Comparison of ENCODE assay signal across 21 cellular contexts in genomic region chr4:1969928-1970723, GRCh38. TPM values are rescaled to one million over a fixed set of nuclear protein-coding genes. Genes with fewer than 3 reads are reported as not detected.
DNase-seq lines count a peak whose midpoint lies in the region; ATAC-seq and TF ChIP-seq lines count a peak whose summit lies in the region.
"Had no signal": no experiment of that assay in that cellular context is flagged by ENCODE, and none has a peak within 500 bp of the region (broad histone marks: within the 10 kb centered on the region; RNA-seq: fewer than 3 reads in every experiment).

No MANE protein-coding gene starts in this region.

- H3K9me3 Mint-ChIP-seq in activated CD4-positive, alpha-beta T cell treated with anti-CD3 and anti-CD28 coated beads, Interleukin-2, amount 10 ng/mL, durations not matched to agents 7 days and 5 days = no peaks in the 10 kb centered on the region
- H3K9me3 Mint-ChIP-seq in endothelial cell (ENCODE audit: unreplicated experiment) = no peaks in the 10 kb centered on the region
- H3K9me3 Mint-ChIP-seq: activated naive CD4-positive, alpha-beta T cell treated with anti-CD3 and anti-CD28 coated beads, Interleukin-2, amount 50 U/mL, for 24 hours; T-helper 2 cell treated with Interferon-gamma antibody and Interleukin-4, amounts not matched to agents 5 μg/mL and 100 μg/mL, for 36 hours had no signal

- no peak overlapping the region for H3K4me3 Mint-ChIP-seq in activated CD4-positive, alpha-beta T cell treated with anti-CD3 and anti-CD28 coated beads, Interleukin-2, amount 10 ng/mL, durations not matched to agents 7 days and 5 days
- H3K4me3 Mint-ChIP-seq in T-helper 17 cell (no peak overlapping the region), endothelial cell (ENCODE audit: unreplicated experiment) (no peak overlapping the region)
- H3K4me3 Mint-ChIP-seq: activated CD8-positive, alpha-beta memory T cell treated with anti-CD3 and anti-CD28 coated beads, Interleukin-2, amount 10 ng/mL, durations not matched to agents 7 days and 5 days; activated naive CD4-positive, alpha-beta T cell treated with anti-CD3 and anti-CD28 coated beads, Interleukin-2, amount 50 U/mL, for 24 hours; T-helper 2 cell treated with Interferon-gamma antibody and Interleukin-4, amounts not matched to agents 5 μg/mL and 100 μg/mL, for 36 hours had no signal

- POLR2A ChIA-PET in activated CD4-positive, alpha-beta T cell treated with anti-CD3 and anti-CD28 coated beads, Interleukin-2, amount 10 ng/mL, durations not matched to agents 7 days and 5 days (lab: Charles Lee) = no interaction called here

- DNase-seq in activated CD4-positive, alpha-beta T cell treated with anti-CD3 and anti-CD28 coated beads, Interleukin-2, amount 10 ng/mL, durations not matched to agents 7 days and 5 days = no peak
- no peak for DNase-seq in activated CD4-positive, alpha-beta T cell treated with anti-CD3 and anti-CD28 coated beads for 4 hours
- DNase-seq in T-helper 17 cell = no peak
- DNase-seq in endothelial cell (ENCODE audit: low spot score) = no peak
- peak; percentile 30 for DNase-seq in sigmoid colon
- DNase-seq in NCI-H446 treated with DMSO at 0.1 percent for 48 hours (lab: John Stamatoyannopoulos, UW) = no peak
- DNase-seq in stimulated activated CD4-positive, alpha-beta T cell treated with anti-CD3 and anti-CD28 coated beads, Interleukin-12 subunit alpha, Interleukin-12 subunit beta, amount 100 ng/mL, for 4 hours = no peak
- DNase-seq: activated CD4-positive, CD25-positive, alpha-beta regulatory T cell; activated CD8-positive, alpha-beta memory T cell treated with anti-CD3 and anti-CD28 coated beads, Interleukin-2, amount 10 ng/mL, durations not matched to agents 7 days and 5 days; DMS53; NCI-H1417 treated with DMSO at 0.1 percent for 48 hours; NCI-H2171 treated with DMSO at 0.1 percent for 48 hours; NCI-H774; OCI-M1; ovary; stimulated activated CD4-positive, alpha-beta T cell treated with anti-CD3 and anti-CD28 coated beads, Interleukin-4, amount 100 ng/mL, for 1 hour had no signal

- no peaks in the 10 kb centered on the region for H3K4me1 ChIP-seq in sigmoid colon
- H3K4me1 ChIP-seq: breast epithelium had no signal

- no peak overlapping the region for H3K4me3 ChIP-seq in sigmoid colon
- H3K4me3 ChIP-seq: breast epithelium, ovary had no signal

- H3K4me1 Mint-ChIP-seq in activated CD4-positive, alpha-beta T cell treated with anti-CD3 and anti-CD28 coated beads, Interleukin-2, amount 10 ng/mL, durations not matched to agents 7 days and 5 days = no peaks in the 10 kb centered on the region
- peaks cover 19% of the 10 kb centered on the region for H3K4me1 Mint-ChIP-seq in T-helper 17 cell
- peaks cover 8% of the 10 kb centered on the region for H3K4me1 Mint-ChIP-seq in endothelial cell (ENCODE audit: unreplicated experiment)
- H3K4me1 Mint-ChIP-seq: activated CD8-positive, alpha-beta memory T cell treated with anti-CD3 and anti-CD28 coated beads, Interleukin-2, amount 10 ng/mL, durations not matched to agents 7 days and 5 days; activated naive CD4-positive, alpha-beta T cell treated with anti-CD3 and anti-CD28 coated beads, Interleukin-2, amount 50 U/mL, for 24 hours had no signal

- peaks cover under 1 to 46% (median 13%) of the 10 kb centered on the region in 4 donors for H3K36me3 ChIP-seq in sigmoid colon
- H3K36me3 ChIP-seq: breast epithelium, ovary had no signal

- TF ChIP-seq EP300 in sigmoid colon (IDR thresholded peaks at IDR 0.05) = no peak

- 96 to 97% methylated on average over 17 of the region's 17 CpGs for WGBS in sigmoid colon, 2 donors

- no peak for TF ChIP-seq POLR2A in sigmoid colon (IDR thresholded peaks at IDR 0.05)

- no peaks in the 10 kb centered on the region for H3K27me3 ChIP-seq in sigmoid colon
- H3K27me3 ChIP-seq: breast epithelium, ovary had no signal

- ATAC-seq in T-helper 17 cell (no peak), SK-N-SH treated with all-trans-retinoic acid at 6 μM for 48 hours (no peak)
- ATAC-seq: activated CD8-positive, alpha-beta memory T cell treated with anti-CD3 and anti-CD28 coated beads, Interleukin-2, amount 10 ng/mL, durations not matched to agents 7 days and 5 days; left lobe of liver had no signal

- H3K9me3 ChIP-seq in T-helper 17 cell (ENCODE audit: control insufficient read depth, low read length, poor library complexity, severe bottlenecking) (no peaks in the 10 kb centered on the region), sigmoid colon (no peaks in the 10 kb centered on the region)
- H3K9me3 ChIP-seq: breast epithelium, ovary had no signal

- intact Hi-C loops in sigmoid colon (cut with DNase I) = no loop called here

- TF ChIP-seq CTCF in endothelial cell (IDR thresholded peaks at IDR 0.05; ENCODE audit: unreplicated experiment) (no peak), sigmoid colon (IDR thresholded peaks at IDR 0.05) (no peak)

- H3K27ac ChIP-seq in sigmoid colon = no peak overlapping the region
- H3K27ac ChIP-seq: breast epithelium, ovary had no signal

- H3K27ac Mint-ChIP-seq in activated CD4-positive, alpha-beta T cell treated with anti-CD3 and anti-CD28 coated beads, Interleukin-2, amount 10 ng/mL, durations not matched to agents 7 days and 5 days = peak overlapping the region; percentile 65
- peak overlapping the region; percentile 85 for H3K27ac Mint-ChIP-seq in T-helper 17 cell
- peak overlapping the region; percentile 21 for H3K27ac Mint-ChIP-seq in endothelial cell (ENCODE audit: unreplicated experiment)
- H3K27ac Mint-ChIP-seq: activated CD8-positive, alpha-beta memory T cell treated with anti-CD3 and anti-CD28 coated beads, Interleukin-2, amount 10 ng/mL, durations not matched to agents 7 days and 5 days; activated naive CD4-positive, alpha-beta T cell treated with anti-CD3 and anti-CD28 coated beads, Interleukin-2, amount 50 U/mL, for 24 hours; T-helper 2 cell treated with Interferon-gamma antibody and Interleukin-4, amounts not matched to agents 5 μg/mL and 100 μg/mL, for 36 hours had no signal

- CTCF ChIA-PET in activated CD4-positive, alpha-beta T cell treated with anti-CD3 and anti-CD28 coated beads, Interleukin-2, amount 10 ng/mL, durations not matched to agents 7 days and 5 days (lab: Charles Lee) = interaction anchor here (1.6 kb wide), 1 partner anchor 12 kb away, joined by 4 read pairs; no protein-coding TSS in a partner anchor

- H3K36me3 Mint-ChIP-seq in activated CD4-positive, alpha-beta T cell treated with anti-CD3 and anti-CD28 coated beads, Interleukin-2, amount 10 ng/mL, durations not matched to agents 7 days and 5 days (ENCODE audit: low read depth) = peaks cover 64% of the 10 kb centered on the region
- H3K36me3 Mint-ChIP-seq in T-helper 17 cell (ENCODE audit: low read depth) (peaks cover 14% of the 10 kb centered on the region), endothelial cell (ENCODE audit: low read depth, unreplicated experiment) (peaks cover 28% of the 10 kb centered on the region)

- no peaks in the 10 kb centered on the region for H3K27me3 Mint-ChIP-seq in activated CD4-positive, alpha-beta T cell treated with anti-CD3 and anti-CD28 coated beads, Interleukin-2, amount 10 ng/mL, durations not matched to agents 7 days and 5 days
- no peaks in the 10 kb centered on the region for H3K27me3 Mint-ChIP-seq in T-helper 17 cell
- peaks cover 12% of the 10 kb centered on the region for H3K27me3 Mint-ChIP-seq in endothelial cell (ENCODE audit: unreplicated experiment)
- H3K27me3 Mint-ChIP-seq: activated CD8-positive, alpha-beta memory T cell treated with anti-CD3 and anti-CD28 coated beads, Interleukin-2, amount 10 ng/mL, durations not matched to agents 7 days and 5 days; activated naive CD4-positive, alpha-beta T cell treated with anti-CD3 and anti-CD28 coated beads, Interleukin-2, amount 50 U/mL, for 24 hours had no signal

TF ChIP-seq in SK-N-SH treated with all-trans-retinoic acid at 6 μM for 48 hours, 23 proteins besides CTCF, POLR2A, EP300 and RAD21:
- no peak for TF ChIP-seq ISL1 (CRISPR knock-in tag; IDR thresholded peaks at IDR 0.05)
- TF ChIP-seq OSR1 (CRISPR knock-in tag; IDR thresholded peaks at IDR 0.05) = no peak

RNA-seq across cellular contexts. Expression of gene NELFA, which starts 38.6 kb away (rescaled TPM):
- total RNA-seq in activated CD4-positive, alpha-beta T cell treated with anti-CD3 and anti-CD28 coated beads, Interleukin-2, amount 10 ng/mL, durations not matched to agents 7 days and 5 days = 10 to 100 TPM; 34.7 to 36.2 TPM
- total RNA-seq in T-helper 17 cell (10 to 100 TPM; 40.7 to 47.2 TPM), endothelial cell (ENCODE audit: unreplicated experiment) (30.2 TPM), sigmoid colon (10 to 100 TPM; 14.3 to 19.3 (median 17.1) TPM)
- polyA plus RNA-seq in sigmoid colon = 10 to 100 TPM; 13.8 to 27.4 (median 15.3) TPM

Comparison
In these comparisons a context has a peak if more than half of its experiments do, and no peak if none do; other contexts are left out.
1. H3K27ac Mint-ChIP-seq: peak in every context shown above with its lines; median percentile 85 in T-helper 17 cell; 65 in activated CD4-positive, alpha-beta T cell treated with anti-CD3 and anti-CD28 coated beads, Interleukin-2, amount 10 ng/mL, durations not matched to agents 7 days and 5 days; 21 in endothelial cell.